11 cellular contexts compared by ENCODE assay signal in the genomic region with DNA sequence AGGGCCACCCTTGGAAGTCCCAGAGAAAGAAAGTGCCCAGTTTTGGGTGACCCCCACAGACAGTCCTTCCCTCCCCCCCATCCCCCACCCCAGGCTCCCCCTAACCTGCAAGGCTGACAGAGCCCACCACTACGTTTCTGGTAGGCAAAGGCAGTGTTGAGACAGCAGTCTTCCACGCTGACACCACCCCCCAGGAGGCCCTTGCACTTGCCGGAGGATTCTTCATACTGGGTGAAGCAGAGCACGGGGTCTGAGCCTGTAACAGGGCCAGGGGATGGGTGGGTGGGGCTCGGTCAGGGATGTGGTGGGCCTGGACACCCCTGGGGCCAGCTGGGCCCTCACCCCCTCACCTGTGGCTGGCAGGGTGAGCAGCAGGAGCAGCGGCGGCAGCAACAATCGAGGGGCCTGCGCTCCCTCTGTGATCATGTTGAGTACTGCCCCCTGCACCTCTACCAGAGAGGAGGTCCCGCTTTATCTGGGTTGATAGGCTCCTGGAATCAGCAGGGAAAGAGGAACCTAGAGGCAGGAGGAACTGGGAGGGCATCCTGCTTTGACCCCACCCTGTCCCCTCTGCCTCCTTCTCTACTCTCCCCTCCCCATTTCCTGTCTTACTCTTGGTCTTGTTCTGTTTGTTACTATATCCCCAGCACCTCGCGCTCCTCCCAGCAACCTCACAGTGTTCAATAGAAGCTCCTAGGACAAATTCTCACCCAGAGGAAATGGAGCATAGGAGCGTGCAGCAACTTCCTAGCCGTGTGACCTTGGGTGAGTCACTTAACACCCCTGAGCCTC. TPM values are rescaled to one million over a fixed set of nuclear protein-coding genes. Genes with fewer than 3 reads are reported as not detected.
DNase-seq lines count a peak whose midpoint lies in the region; ATAC-seq and TF ChIP-seq lines count a peak whose summit lies in the region.
"Had no signal": no experiment of that assay in that cellular context is flagged by ENCODE, and none has a peak within 500 bp of the region (broad histone marks: within the 10 kb centered on the region; RNA-seq: fewer than 3 reads in every experiment).

Gene CFP (minus strand): TSS at position 512 of the 792 bp plus-strand sequence. CDS start 86 bp downstream, at position 426.

- TF ChIP-seq CTCF in DND-41 (IDR thresholded peaks at IDR 0.05; ENCODE audit: borderline replicate concordance, extremely low read depth, low read length, poor library complexity, severe bottlenecking): no peak

- no peaks in the 10 kb centered on the region for H3K79me2 ChIP-seq in DND-41 (ENCODE audit: insufficient read depth, low read length)

- H3K27me3 ChIP-seq in DND-41 (ENCODE audit: insufficient read depth, low read length, poor library complexity) (no peaks in the 10 kb centered on the region), aorta (ENCODE audit: control insufficient read depth in 1 of 2, insufficient read depth in 2 of 2, low read length in 1 of 2) (no peaks in the 10 kb centered on the region)
- no peaks in the 10 kb centered on the region for H3K27me3 ChIP-seq in naive thymus-derived CD4-positive, alpha-beta T cell (ENCODE audit: control insufficient read depth in 2 of 2, insufficient read depth in 2 of 2, low read length in 2 of 2)
- H3K27me3 ChIP-seq: gastrocnemius medialis had no signal

- peaks cover 8% of the 10 kb centered on the region for H3K4me1 ChIP-seq in DND-41 (ENCODE audit: insufficient read depth, low read length)
- peaks cover 3% of the 10 kb centered on the region in 2 donors for H3K4me1 ChIP-seq in naive thymus-derived CD4-positive, alpha-beta T cell (ENCODE audit: control insufficient read depth in 2 of 2, insufficient read depth in 2 of 2, low read length in 2 of 2)
- no peaks in the 10 kb centered on the region for H3K4me1 ChIP-seq in aorta (ENCODE audit: control insufficient read depth in 1 of 2, insufficient read depth in 2 of 2, low read length in 2 of 2)
- H3K4me1 ChIP-seq: gastrocnemius medialis had no signal

- H3K27ac ChIP-seq in DND-41 (ENCODE audit: low read length) (no peak within 1 kb of the TSS), aorta (ENCODE audit: low read depth in 1 of 2, low read length in 2 of 2) (no peak within 1 kb of the TSS)
- H3K27ac ChIP-seq in naive thymus-derived CD4-positive, alpha-beta T cell (ENCODE audit: low read depth, low read length): peak within 1 kb of the TSS; percentile 64
- H3K27ac ChIP-seq: gastrocnemius medialis had no signal

- H3K27me3 Mint-ChIP-seq in activated naive CD8-positive, alpha-beta T cell treated with anti-CD3 and anti-CD28 coated beads, Interleukin-2, amount 10 ng/mL, durations not matched to agents 7 days and 5 days: no peaks in the 10 kb centered on the region
- no peaks in the 10 kb centered on the region for H3K27me3 Mint-ChIP-seq in naive thymus-derived CD4-positive, alpha-beta T cell

- peaks cover 4% of the 10 kb centered on the region for H3K36me3 Mint-ChIP-seq in activated naive CD8-positive, alpha-beta T cell treated with anti-CD3 and anti-CD28 coated beads, Interleukin-2, amount 10 ng/mL, durations not matched to agents 7 days and 5 days
- peaks cover 0 to 9% (median 0%) of the 10 kb centered on the region in 5 donors for H3K36me3 Mint-ChIP-seq in naive thymus-derived CD4-positive, alpha-beta T cell
- H3K36me3 Mint-ChIP-seq: mesothelial cell of epicardium had no signal

- H3K4me3 ChIP-seq in DND-41 (ENCODE audit: low read depth in 1 of 2, low read length in 2 of 2) (no peak within 1 kb of the TSS), aorta (ENCODE audit: low read length in 2 of 2) (no peak within 1 kb of the TSS)
- peak within 1 kb of the TSS; percentile 61 for H3K4me3 ChIP-seq in naive thymus-derived CD4-positive, alpha-beta T cell (ENCODE audit: low read length)
- H3K4me3 ChIP-seq: gastrocnemius medialis had no signal

- H3K36me3 ChIP-seq in DND-41 (ENCODE audit: insufficient read depth, low read length) (peaks cover 6% of the 10 kb centered on the region; the same call in 1 of the 2 replicates), aorta (ENCODE audit: control insufficient read depth in 1 of 2, insufficient read depth in 2 of 2, low read length in 1 of 2) (no peaks in the 10 kb centered on the region)
- H3K36me3 ChIP-seq in naive thymus-derived CD4-positive, alpha-beta T cell (ENCODE audit: control insufficient read depth in 2 of 3, insufficient read depth in 3 of 3, low read length in 3 of 3): peaks cover 0 to 7% (median 0%) of the 10 kb centered on the region in 3 experiments
- H3K36me3 ChIP-seq: gastrocnemius medialis had no signal

- intact Hi-C loops in naive thymus-derived CD4-positive, alpha-beta T cell (cut with micrococcal nuclease): loop anchor here in 1 of 2 donors (1.0 to 5.0 kb wide), 6 partner anchors 8 to 412 kb away; partner anchors contain the start of genes ARAF, CDK16, ELK1 and TIMP1
- intact Hi-C loops in aorta (cut with DNase I): no loop called here

- H2AFZ ChIP-seq in DND-41 (ENCODE audit: low read depth, low read length): no peak within 1 kb of the TSS

- no peak within 1 kb of the TSS for H3K4me2 ChIP-seq in DND-41 (ENCODE audit: insufficient read depth, low read length)

- H3K27ac Mint-ChIP-seq in activated naive CD8-positive, alpha-beta T cell treated with anti-CD3 and anti-CD28 coated beads, Interleukin-2, amount 10 ng/mL, durations not matched to agents 7 days and 5 days: peak within 1 kb of the TSS; percentile 90
- peak within 1 kb of the TSS; percentile 72 to 95 (median 91) for H3K27ac Mint-ChIP-seq in naive thymus-derived CD4-positive, alpha-beta T cell
- H3K27ac Mint-ChIP-seq: mesothelial cell of epicardium had no signal

- WGBS in aorta, 2 donors: 61 to 68% methylated on average over 14 of the region's 14 CpGs

- no peaks in the 10 kb centered on the region for H3K9me3 Mint-ChIP-seq in activated naive CD8-positive, alpha-beta T cell treated with anti-CD3 and anti-CD28 coated beads, Interleukin-2, amount 10 ng/mL, durations not matched to agents 7 days and 5 days
- H3K9me3 Mint-ChIP-seq in naive thymus-derived CD4-positive, alpha-beta T cell: peaks cover 0 to 2% (median 0%) of the 10 kb centered on the region in 11 donors

- H4K20me1 ChIP-seq in DND-41 (ENCODE audit: insufficient read depth, low read length): no peaks in the 10 kb centered on the region

- POLR2A ChIA-PET in activated naive CD8-positive, alpha-beta T cell treated with anti-CD3 and anti-CD28 coated beads, Interleukin-2, amount 10 ng/mL, durations not matched to agents 7 days and 5 days (lab: Charles Lee): interaction anchor here (0.6 to 1.6 kb wide), 4 partner anchors 47 to 485 kb away, joined by 3 to 4 read pairs (median 4); partner anchors contain the start of genes NDUFB11, RBM10 and TIMP1
- POLR2A ChIA-PET in naive thymus-derived CD4-positive, alpha-beta T cell (lab: Charles Lee): interaction anchor here (0.5 to 2.2 kb wide), 13 partner anchors 10 to 268 kb away, joined by 3 to 12 read pairs (median 4); partner anchors contain the start of genes ARAF, ELK1 and SYN1

- no peak for DNase-seq in DND-41
- peak; percentile 48 for DNase-seq in NOMO-1 treated with DMSO at 0.1 percent for 48 hours (lab: John Stamatoyannopoulos, UW; ENCODE audit: unreplicated experiment)
- DNase-seq in activated naive CD8-positive, alpha-beta T cell treated with anti-CD3 and anti-CD28 coated beads, Interleukin-2, amount 10 ng/mL, durations not matched to agents 7 days and 5 days: no peak
- peak in 4 of 9 donors; percentile 35 to 45 (median 42) for DNase-seq in naive thymus-derived CD4-positive, alpha-beta T cell
- DNase-seq in NCI-H524 (lab: John Stamatoyannopoulos, UW): no peak
- DNase-seq in T1000 (lab: John Stamatoyannopoulos, UW): no peak
- DNase-seq in activated gamma-delta T cell treated with Interleukin-2 at 50 U/mL for 16 hours: no peak
- DNase-seq in aorta: no peak
- DNase-seq: gastrocnemius medialis, NCI-H1694 treated with DMSO at 0.1 percent for 48 hours had no signal

- H3K9me3 ChIP-seq in DND-41 (ENCODE audit: insufficient read depth, low read length, severe bottlenecking) (no peaks in the 10 kb centered on the region), aorta (ENCODE audit: control insufficient read depth, low read length) (no peaks in the 10 kb centered on the region)
- H3K9me3 ChIP-seq in naive thymus-derived CD4-positive, alpha-beta T cell (ENCODE audit: control insufficient read depth in 2 of 3, low read length in 3 of 3): no peaks in the 10 kb centered on the region
- H3K9me3 ChIP-seq: gastrocnemius medialis had no signal

- H3K4me3 Mint-ChIP-seq in activated naive CD8-positive, alpha-beta T cell treated with anti-CD3 and anti-CD28 coated beads, Interleukin-2, amount 10 ng/mL, durations not matched to agents 7 days and 5 days: peak within 1 kb of the TSS; percentile 85
- peak within 1 kb of the TSS; percentile 83 to 95 (median 90) for H3K4me3 Mint-ChIP-seq in naive thymus-derived CD4-positive, alpha-beta T cell
- H3K4me3 Mint-ChIP-seq: mesothelial cell of epicardium had no signal

- CTCF ChIA-PET in naive thymus-derived CD4-positive, alpha-beta T cell (lab: Charles Lee): interaction anchor here (1.1 to 2.5 kb wide), 3 partner anchors 12 to 90 kb away, joined by 4 to 15 read pairs (median 5); no protein-coding TSS in a partner anchor

- H3K9ac ChIP-seq in DND-41 (ENCODE audit: low read depth, low read length): no peak within 1 kb of the TSS

- H3K4me1 Mint-ChIP-seq in activated naive CD8-positive, alpha-beta T cell treated with anti-CD3 and anti-CD28 coated beads, Interleukin-2, amount 10 ng/mL, durations not matched to agents 7 days and 5 days: peaks cover 15% of the 10 kb centered on the region
- H3K4me1 Mint-ChIP-seq in naive thymus-derived CD4-positive, alpha-beta T cell: peaks cover 0 to 31% (median 27%) of the 10 kb centered on the region in 7 donors
- H3K4me1 Mint-ChIP-seq: mesothelial cell of epicardium had no signal

- peak; percentile 77 for ATAC-seq in DND-41 (ENCODE audit: insufficient read depth, low read depth)
- peak; percentile 83 for ATAC-seq in activated naive CD8-positive, alpha-beta T cell treated with anti-CD3 and anti-CD28 coated beads, Interleukin-2, amount 10 ng/mL, durations not matched to agents 7 days and 5 days (ENCODE audit: low read depth)
- peak; percentile 61 for ATAC-seq in naive thymus-derived CD4-positive, alpha-beta T cell
- no peak for ATAC-seq in aorta (ENCODE audit: low FRiP score)
- ATAC-seq: gastrocnemius medialis had no signal

RNA-seq across cellular contexts. Expression of gene CFP, which starts in this region (rescaled TPM):
- total RNA-seq in activated naive CD8-positive, alpha-beta T cell treated with anti-CD3 and anti-CD28 coated beads, Interleukin-2, amount 10 ng/mL, durations not matched to agents 7 days and 5 days: 10 to 100 TPM; 14.1 to 14.6 TPM
- 100 to 1,000 TPM in 1 of 5 experiments, 10 to 100 TPM in 4; 32.8 to 164 (median 43.9) TPM for total RNA-seq in naive thymus-derived CD4-positive, alpha-beta T cell
- polyA plus RNA-seq in naive thymus-derived CD4-positive, alpha-beta T cell: 10 to 100 TPM; 19.4 to 20.1 TPM
- 1 to 10 TPM; 5.2 to 6.0 TPM for total RNA-seq in aorta
- 1 to 10 TPM; 3.1 to 3.7 TPM for polyA plus RNA-seq in aorta

Comparison
In these comparisons a context has a peak if more than half of its experiments do, and no peak if none do; other contexts are left out.
1. RNA of gene CFP (polyA plus RNA-seq): 19.4 to 20.1 TPM in naive thymus-derived CD4-positive, alpha-beta T cell; 3.1 to 3.7 TPM in aorta; every median in the first group is over 4 times any median in the second.